7 cellular contexts compared by ENCODE assay signal in the genomic region with DNA sequence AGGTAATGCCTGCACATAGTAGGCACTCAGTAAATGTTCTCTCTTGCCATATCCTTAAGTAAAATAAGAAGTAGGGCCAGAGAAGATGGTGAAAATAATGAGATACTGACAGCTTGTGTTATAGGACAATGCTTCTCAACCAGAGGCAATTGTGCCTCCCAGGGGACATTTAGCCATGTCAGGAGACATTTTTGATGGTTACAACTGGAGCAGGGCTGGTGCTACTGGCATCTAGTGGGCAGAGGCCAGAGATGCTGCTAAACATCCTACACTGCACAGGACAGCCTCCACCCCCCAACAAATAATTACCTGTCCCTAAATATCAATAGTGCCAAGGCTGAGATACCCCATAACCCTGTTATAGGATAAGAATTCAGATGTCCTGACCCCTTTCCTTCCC. TPM values are rescaled to one million over a fixed set of nuclear protein-coding genes. Genes with fewer than 3 reads are reported as not detected.
DNase-seq lines count a peak whose midpoint lies in the region; ATAC-seq and TF ChIP-seq lines count a peak whose summit lies in the region.

No MANE protein-coding gene starts in this region.

- no peaks in the 10 kb centered on the region for H3K27me3 Mint-ChIP-seq in activated naive CD8-positive, alpha-beta T cell treated with anti-CD3 and anti-CD28 coated beads, Interleukin-2, amount 10 ng/mL, durations not matched to agents 7 days and 5 days
- no peaks in the 10 kb centered on the region for H3K27me3 Mint-ChIP-seq in natural killer cell (ENCODE audit: low read depth in 2 of 2)

- H3K4me3 Mint-ChIP-seq in activated naive CD8-positive, alpha-beta T cell treated with anti-CD3 and anti-CD28 coated beads, Interleukin-2, amount 10 ng/mL, durations not matched to agents 7 days and 5 days: peak overlapping the region; percentile 96
- peak overlapping the region; percentile 79 for H3K4me3 Mint-ChIP-seq in natural killer cell

- H3K36me3 Mint-ChIP-seq in activated naive CD8-positive, alpha-beta T cell treated with anti-CD3 and anti-CD28 coated beads, Interleukin-2, amount 10 ng/mL, durations not matched to agents 7 days and 5 days: peaks cover 24% of the 10 kb centered on the region
- no peaks in the 10 kb centered on the region for H3K36me3 Mint-ChIP-seq in natural killer cell

- POLR2A ChIA-PET in activated naive CD8-positive, alpha-beta T cell treated with anti-CD3 and anti-CD28 coated beads, Interleukin-2, amount 10 ng/mL, durations not matched to agents 7 days and 5 days (lab: Charles Lee): interaction anchor here (1.6 to 2.7 kb wide), 2 partner anchors 8 to 28 kb away, joined by 10 to 15 read pairs; no protein-coding TSS in a partner anchor

- H3K27ac Mint-ChIP-seq in activated naive CD8-positive, alpha-beta T cell treated with anti-CD3 and anti-CD28 coated beads, Interleukin-2, amount 10 ng/mL, durations not matched to agents 7 days and 5 days: peak overlapping the region; percentile 90
- H3K27ac Mint-ChIP-seq in natural killer cell: peak overlapping the region; percentile 83 to 94

- TF ChIP-seq CTCF in LNCAP (IDR thresholded peaks at IDR 0.05) (peak; percentile 11; the same call in 1 of the 2 replicates), natural killer cell (IDR thresholded peaks at IDR 0.05) (no peak)

- ATAC-seq in activated naive CD8-positive, alpha-beta T cell treated with anti-CD3 and anti-CD28 coated beads, Interleukin-2, amount 10 ng/mL, durations not matched to agents 7 days and 5 days (ENCODE audit: low read depth): no peak
- peak in 1 of 3 donors; percentile 34 for ATAC-seq in natural killer cell

- H3K4me1 Mint-ChIP-seq in activated naive CD8-positive, alpha-beta T cell treated with anti-CD3 and anti-CD28 coated beads, Interleukin-2, amount 10 ng/mL, durations not matched to agents 7 days and 5 days: peaks cover 30% of the 10 kb centered on the region
- H3K4me1 Mint-ChIP-seq in natural killer cell: peaks cover 41 to 43% of the 10 kb centered on the region in 2 donors

- H3K9me3 Mint-ChIP-seq in activated naive CD8-positive, alpha-beta T cell treated with anti-CD3 and anti-CD28 coated beads, Interleukin-2, amount 10 ng/mL, durations not matched to agents 7 days and 5 days: no peaks in the 10 kb centered on the region
- H3K9me3 Mint-ChIP-seq in natural killer cell: no peaks in the 10 kb centered on the region

- DNase-seq in ELR (ENCODE audit: low read depth): peak; percentile 55
- no peak for DNase-seq in activated naive CD8-positive, alpha-beta T cell treated with anti-CD3 and anti-CD28 coated beads, Interleukin-2, amount 10 ng/mL, durations not matched to agents 7 days and 5 days
- DNase-seq in natural killer cell: no peak
- DNase-seq in germinal center (ENCODE audit: low spot score): no peak
- DNase-seq in stimulated activated CD8-positive, alpha-beta memory T cell treated with anti-CD3 and anti-CD28 coated beads, Interleukin-4, amount 100 ng/mL, for 48 hours: no peak
- DNase-seq in islet precursor cell: no peak

- intact Hi-C loops in natural killer cell (cut with micrococcal nuclease): loop anchor here (1.0 to 2.0 kb wide), 2 partner anchors 29 to 120 kb away; no protein-coding TSS in a partner anchor

RNA-seq across cellular contexts. Expression of gene RAD51D, which starts 1.7 kb away (rescaled TPM):
- 10 to 100 TPM; 27.3 to 33.8 TPM for total RNA-seq in activated naive CD8-positive, alpha-beta T cell treated with anti-CD3 and anti-CD28 coated beads, Interleukin-2, amount 10 ng/mL, durations not matched to agents 7 days and 5 days
- total RNA-seq in natural killer cell: 10 to 100 TPM; 15.4 to 27.0 (median 22.7) TPM

RNA-seq across cellular contexts. Expression of gene FNDC8, which starts 3.4 kb away (rescaled TPM):
- not detected for total RNA-seq in activated naive CD8-positive, alpha-beta T cell treated with anti-CD3 and anti-CD28 coated beads, Interleukin-2, amount 10 ng/mL, durations not matched to agents 7 days and 5 days
- not detected for total RNA-seq in natural killer cell

RNA-seq across cellular contexts. Expression of gene NLE1, which starts 24.1 kb away (rescaled TPM):
- total RNA-seq in activated naive CD8-positive, alpha-beta T cell treated with anti-CD3 and anti-CD28 coated beads, Interleukin-2, amount 10 ng/mL, durations not matched to agents 7 days and 5 days: 10 to 100 TPM; 13.4 to 17.4 TPM
- 1 to 10 TPM; 4.0 to 7.9 (median 6.1) TPM for total RNA-seq in natural killer cell

RNA-seq across cellular contexts. Expression of gene UNC45B, which starts 29.6 kb away (rescaled TPM):
- under 1 TPM; 0.14 to 0.20 TPM for total RNA-seq in activated naive CD8-positive, alpha-beta T cell treated with anti-CD3 and anti-CD28 coated beads, Interleukin-2, amount 10 ng/mL, durations not matched to agents 7 days and 5 days
- total RNA-seq in natural killer cell: 1 to 10 TPM in 2 of 3 donors, under 1 TPM in 1; 0.78 to 1.4 (median 1.2) TPM

RNA-seq across cellular contexts. Expression of gene RFFL, which starts 54.5 kb away (rescaled TPM):
- 10 to 100 TPM; 37.4 to 42.3 TPM for total RNA-seq in activated naive CD8-positive, alpha-beta T cell treated with anti-CD3 and anti-CD28 coated beads, Interleukin-2, amount 10 ng/mL, durations not matched to agents 7 days and 5 days
- total RNA-seq in natural killer cell: 10 to 100 TPM; 50.0 to 86.6 (median 75.9) TPM
